ENCODE assay signal across 1 cellular context in the genomic region with DNA sequence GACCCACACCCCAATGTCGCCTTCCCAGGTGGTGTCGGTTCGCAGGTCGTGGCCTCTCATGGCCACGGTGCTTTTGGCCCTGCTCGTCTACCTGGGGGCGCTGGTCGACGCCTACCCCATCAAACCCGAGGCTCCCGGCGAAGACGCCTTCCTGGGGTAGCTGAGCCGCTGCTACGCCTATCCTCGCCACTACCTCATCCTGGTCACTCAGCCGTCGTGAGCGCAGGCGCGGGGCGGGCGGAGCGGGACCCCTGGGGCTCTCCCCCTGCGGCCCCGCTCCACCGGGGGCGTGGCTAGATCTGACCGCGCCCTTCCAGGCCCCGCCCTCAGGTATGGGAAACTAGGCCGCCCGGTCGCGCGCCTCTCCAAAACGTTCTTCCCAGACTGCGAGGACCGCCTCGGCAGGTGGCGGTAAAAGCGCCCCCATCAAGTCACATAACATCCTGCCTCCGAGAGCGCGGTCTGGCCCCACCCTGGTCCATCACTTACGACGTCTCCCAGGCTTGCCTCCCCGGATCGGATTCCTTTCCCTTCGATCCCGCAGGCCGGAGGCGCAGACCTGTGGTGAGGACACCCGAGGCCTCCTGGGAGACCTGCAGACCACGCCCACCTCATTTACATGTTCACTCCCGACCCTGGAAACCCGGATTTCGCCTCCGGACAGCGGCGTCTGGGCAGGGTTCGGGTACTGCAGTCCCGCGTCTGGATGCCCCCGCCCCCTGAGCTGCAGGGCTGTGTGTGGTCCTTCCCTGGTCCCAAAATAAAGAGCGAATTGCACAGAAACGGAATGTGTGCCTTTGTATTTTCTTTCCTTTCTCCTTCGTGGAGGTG.
TF ChIP-seq lines count a peak whose summit lies in the region.

No MANE protein-coding gene starts in this region.

TF ChIP-seq in H1, 55 proteins besides CTCF, POLR2A, EP300 and RAD21 (continued from another document):
- TF ChIP-seq BACH1 (IDR thresholded peaks at IDR 0.05; ENCODE audit: low read length) (no peak), SIN3A (conservative IDR thresholded peaks at IDR 0.05 in 1 of 2, IDR thresholded peaks at IDR 0.05 in 1 of 2; ENCODE audit: low read depth in 1 of 2, low read length in 2 of 2) (peak in 1 of 2 experiments; percentile 57; a peak in 1 of 4 replicates), KDM4A (IDR thresholded peaks at IDR 0.05; ENCODE audit: low read depth, low read length, severe bottlenecking) (peak; percentile 67), EGR1 (IDR thresholded peaks at IDR 0.05; ENCODE audit: borderline replicate concordance, low read depth, low read length) (no peak), GABPA (IDR thresholded peaks at IDR 0.05; ENCODE audit: borderline replicate concordance, insufficient read depth, low read length) (no peak), CREB1 (IDR thresholded peaks at IDR 0.05) (peak; percentile 36; the same call in 1 of the 2 replicates), BCL11A (IDR thresholded peaks at IDR 0.05; ENCODE audit: low read depth in 2 of 2, low read length in 2 of 2) (no peak), ASH2L (IDR thresholded peaks at IDR 0.05; ENCODE audit: low read length) (peak; percentile 80), NANOG (IDR thresholded peaks at IDR 0.05; ENCODE audit: insufficient read depth, low read depth, low read length, poor library complexity, severe bottlenecking) (no peak), TBP (IDR thresholded peaks at IDR 0.05; ENCODE audit: low read depth, low read length) (peak; percentile 70), PHF8 (conservative IDR thresholded peaks at IDR 0.05; ENCODE audit: low read depth, low read length) (peak; percentile 97), RBBP5 (IDR thresholded peaks at IDR 0.05; ENCODE audit: borderline replicate concordance, low read depth, low read length) (peak; percentile 28; the same call in 1 of the 2 replicates), SP1 (IDR thresholded peaks at IDR 0.05; ENCODE audit: low read depth, low read length) (peak; percentile 32; the same call in 1 of the 2 replicates)
- TF ChIP-seq, protein P1, sequence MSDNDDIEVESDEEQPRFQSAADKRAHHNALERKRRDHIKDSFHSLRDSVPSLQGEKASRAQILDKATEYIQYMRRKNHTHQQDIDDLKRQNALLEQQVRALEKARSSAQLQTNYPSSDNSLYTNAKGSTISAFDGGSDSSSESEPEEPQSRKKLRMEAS (IDR thresholded peaks at IDR 0.05) = peak; percentile 26; the same call in 1 of the 2 replicates
- TF ChIP-seq, protein P2, sequence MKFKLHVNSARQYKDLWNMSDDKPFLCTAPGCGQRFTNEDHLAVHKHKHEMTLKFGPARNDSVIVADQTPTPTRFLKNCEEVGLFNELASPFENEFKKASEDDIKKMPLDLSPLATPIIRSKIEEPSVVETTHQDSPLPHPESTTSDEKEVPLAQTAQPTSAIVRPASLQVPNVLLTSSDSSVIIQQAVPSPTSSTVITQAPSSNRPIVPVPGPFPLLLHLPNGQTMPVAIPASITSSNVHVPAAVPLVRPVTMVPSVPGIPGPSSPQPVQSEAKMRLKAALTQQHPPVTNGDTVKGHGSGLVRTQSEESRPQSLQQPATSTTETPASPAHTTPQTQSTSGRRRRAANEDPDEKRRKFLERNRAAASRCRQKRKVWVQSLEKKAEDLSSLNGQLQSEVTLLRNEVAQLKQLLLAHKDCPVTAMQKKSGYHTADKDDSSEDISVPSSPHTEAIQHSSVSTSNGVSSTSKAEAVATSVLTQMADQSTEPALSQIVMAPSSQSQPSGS (IDR thresholded peaks at IDR 0.05; ENCODE audit: low read length) = no peak
- TF ChIP-seq, protein P3, sequence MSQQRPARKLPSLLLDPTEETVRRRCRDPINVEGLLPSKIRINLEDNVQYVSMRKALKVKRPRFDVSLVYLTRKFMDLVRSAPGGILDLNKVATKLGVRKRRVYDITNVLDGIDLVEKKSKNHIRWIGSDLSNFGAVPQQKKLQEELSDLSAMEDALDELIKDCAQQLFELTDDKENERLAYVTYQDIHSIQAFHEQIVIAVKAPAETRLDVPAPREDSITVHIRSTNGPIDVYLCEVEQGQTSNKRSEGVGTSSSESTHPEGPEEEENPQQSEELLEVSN (IDR thresholded peaks at IDR 0.05) = peak; percentile 48
TF ChIP-seq in H1: peak in this region for 15.
